In genomic region chrX:38327007-38327774, GRCh38 we compare ENCODE assay signal across 1 cellular context.
TF ChIP-seq lines count a peak whose summit lies in the region.

A gene with protein sequence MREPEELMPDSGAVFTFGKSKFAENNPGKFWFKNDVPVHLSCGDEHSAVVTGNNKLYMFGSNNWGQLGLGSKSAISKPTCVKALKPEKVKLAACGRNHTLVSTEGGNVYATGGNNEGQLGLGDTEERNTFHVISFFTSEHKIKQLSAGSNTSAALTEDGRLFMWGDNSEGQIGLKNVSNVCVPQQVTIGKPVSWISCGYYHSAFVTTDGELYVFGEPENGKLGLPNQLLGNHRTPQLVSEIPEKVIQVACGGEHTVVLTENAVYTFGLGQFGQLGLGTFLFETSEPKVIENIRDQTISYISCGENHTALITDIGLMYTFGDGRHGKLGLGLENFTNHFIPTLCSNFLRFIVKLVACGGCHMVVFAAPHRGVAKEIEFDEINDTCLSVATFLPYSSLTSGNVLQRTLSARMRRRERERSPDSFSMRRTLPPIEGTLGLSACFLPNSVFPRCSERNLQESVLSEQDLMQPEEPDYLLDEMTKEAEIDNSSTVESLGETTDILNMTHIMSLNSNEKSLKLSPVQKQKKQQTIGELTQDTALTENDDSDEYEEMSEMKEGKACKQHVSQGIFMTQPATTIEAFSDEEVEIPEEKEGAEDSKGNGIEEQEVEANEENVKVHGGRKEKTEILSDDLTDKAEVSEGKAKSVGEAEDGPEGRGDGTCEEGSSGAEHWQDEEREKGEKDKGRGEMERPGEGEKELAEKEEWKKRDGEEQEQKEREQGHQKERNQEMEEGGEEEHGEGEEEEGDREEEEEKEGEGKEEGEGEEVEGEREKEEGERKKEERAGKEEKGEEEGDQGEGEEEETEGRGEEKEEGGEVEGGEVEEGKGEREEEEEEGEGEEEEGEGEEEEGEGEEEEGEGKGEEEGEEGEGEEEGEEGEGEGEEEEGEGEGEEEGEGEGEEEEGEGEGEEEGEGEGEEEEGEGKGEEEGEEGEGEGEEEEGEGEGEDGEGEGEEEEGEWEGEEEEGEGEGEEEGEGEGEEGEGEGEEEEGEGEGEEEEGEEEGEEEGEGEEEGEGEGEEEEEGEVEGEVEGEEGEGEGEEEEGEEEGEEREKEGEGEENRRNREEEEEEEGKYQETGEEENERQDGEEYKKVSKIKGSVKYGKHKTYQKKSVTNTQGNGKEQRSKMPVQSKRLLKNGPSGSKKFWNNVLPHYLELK (minus strand): TSS chrX:38327509. CDS start chrX:38327367, 142 bp downstream.

TF ChIP-seq in K562, 482 proteins besides CTCF, POLR2A, EP300 and RAD21 (continued from another document and continues in another):
- TF ChIP-seq, protein P1, sequence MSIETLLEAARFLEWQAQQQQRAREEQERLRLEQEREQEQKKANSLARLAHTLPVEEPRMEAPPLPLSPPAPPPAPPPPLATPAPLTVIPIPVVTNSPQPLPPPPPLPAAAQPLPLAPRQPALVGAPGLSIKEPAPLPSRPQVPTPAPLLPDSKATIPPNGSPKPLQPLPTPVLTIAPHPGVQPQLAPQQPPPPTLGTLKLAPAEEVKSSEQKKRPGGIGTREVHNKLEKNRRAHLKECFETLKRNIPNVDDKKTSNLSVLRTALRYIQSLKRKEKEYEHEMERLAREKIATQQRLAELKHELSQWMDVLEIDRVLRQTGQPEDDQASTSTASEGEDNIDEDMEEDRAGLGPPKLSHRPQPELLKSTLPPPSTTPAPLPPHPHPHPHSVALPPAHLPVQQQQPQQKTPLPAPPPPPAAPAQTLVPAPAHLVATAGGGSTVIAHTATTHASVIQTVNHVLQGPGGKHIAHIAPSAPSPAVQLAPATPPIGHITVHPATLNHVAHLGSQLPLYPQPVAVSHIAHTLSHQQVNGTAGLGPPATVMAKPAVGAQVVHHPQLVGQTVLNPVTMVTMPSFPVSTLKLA (conservative IDR thresholded peaks at IDR 0.05) = peak; percentile 90 to 96
- TF ChIP-seq CCNT2 (IDR thresholded peaks at IDR 0.05; ENCODE audit: borderline replicate concordance, extremely low read depth, insufficient read length, low read depth, low read length) = no peak
- TF ChIP-seq MTA2 (IDR thresholded peaks at IDR 0.05; ENCODE audit: low read depth) = no peak
- no peak for TF ChIP-seq E2F8 (IDR thresholded peaks at IDR 0.05; ENCODE audit: low read depth, partially characterized antibody)
- TF ChIP-seq, protein P2, sequence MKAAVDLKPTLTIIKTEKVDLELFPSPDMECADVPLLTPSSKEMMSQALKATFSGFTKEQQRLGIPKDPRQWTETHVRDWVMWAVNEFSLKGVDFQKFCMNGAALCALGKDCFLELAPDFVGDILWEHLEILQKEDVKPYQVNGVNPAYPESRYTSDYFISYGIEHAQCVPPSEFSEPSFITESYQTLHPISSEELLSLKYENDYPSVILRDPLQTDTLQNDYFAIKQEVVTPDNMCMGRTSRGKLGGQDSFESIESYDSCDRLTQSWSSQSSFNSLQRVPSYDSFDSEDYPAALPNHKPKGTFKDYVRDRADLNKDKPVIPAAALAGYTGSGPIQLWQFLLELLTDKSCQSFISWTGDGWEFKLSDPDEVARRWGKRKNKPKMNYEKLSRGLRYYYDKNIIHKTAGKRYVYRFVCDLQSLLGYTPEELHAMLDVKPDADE (conservative IDR thresholded peaks at IDR 0.05; ENCODE audit: control insufficient read depth, low read depth, low read length) = peak; percentile 21; the same call in 1 of the 2 replicates
- no peak for TF ChIP-seq SMARCC2 (IDR thresholded peaks at IDR 0.05; ENCODE audit: low read depth)
- TF ChIP-seq FOSL1 (tag; conservative IDR thresholded peaks at IDR 0.05) = no peak
- no peak for TF ChIP-seq ZNF165 (CRISPR knock-in tag; IDR thresholded peaks at IDR 0.05; ENCODE audit: borderline replicate concordance)
- no peak for TF ChIP-seq ZBTB5 (IDR thresholded peaks at IDR 0.05)
- TF ChIP-seq DACH1 (IDR thresholded peaks at IDR 0.05; ENCODE audit: partially characterized antibody) = no peak
- no peak for TF ChIP-seq SMARCE1 (IDR thresholded peaks at IDR 0.05)
- TF ChIP-seq KLF16 (IDR thresholded peaks at IDR 0.05) = peak; percentile 76
- no peak for TF ChIP-seq BDP1 (IDR thresholded peaks at IDR 0.05; ENCODE audit: insufficient read depth, insufficient read length)
- TF ChIP-seq HSF4 (CRISPR knock-in tag; IDR thresholded peaks at IDR 0.05; ENCODE audit: borderline replicate concordance) = no peak
- TF ChIP-seq ZNF639 (CRISPR knock-in tag; conservative IDR thresholded peaks at IDR 0.05 in 1 of 2, IDR thresholded peaks at IDR 0.05 in 1 of 2) = no peak
- peak; percentile 63; the same call in 1 of the 2 replicates for TF ChIP-seq TOE1 (IDR thresholded peaks at IDR 0.05; ENCODE audit: borderline replicate concordance)
- TF ChIP-seq TOE1 (CRISPR knock-in tag; IDR thresholded peaks at IDR 0.05; ENCODE audit: borderline replicate concordance, low read depth) = no peak
- TF ChIP-seq TAF7 (tag; IDR thresholded peaks at IDR 0.05) = no peak
- no peak for TF ChIP-seq MCM2 (IDR thresholded peaks at IDR 0.05; ENCODE audit: low read depth)
- TF ChIP-seq HNRNPUL1 (IDR thresholded peaks at IDR 0.05; ENCODE audit: low read length) = no peak
- TF ChIP-seq POLR3G (IDR thresholded peaks at IDR 0.05; ENCODE audit: extremely low read depth, insufficient read length, insufficient replicate concordance) = no peak
- no peak for TF ChIP-seq ZNF146 (CRISPR knock-in tag; IDR thresholded peaks at IDR 0.05; ENCODE audit: unreplicated experiment)
- no peak for TF ChIP-seq MCM3 (IDR thresholded peaks at IDR 0.05)
- TF ChIP-seq PHF20 (IDR thresholded peaks at IDR 0.05; ENCODE audit: partially characterized antibody) = peak; percentile 52
- no peak for TF ChIP-seq KLF13 (tag; IDR thresholded peaks at IDR 0.05; ENCODE audit: borderline replicate concordance, low read depth)
- TF ChIP-seq ZFP91 (CRISPR knock-in tag; IDR thresholded peaks at IDR 0.05) = no peak
- no peak for TF ChIP-seq GATAD2B (IDR thresholded peaks at IDR 0.05; ENCODE audit: borderline replicate concordance)
- no peak for TF ChIP-seq RREB1 (CRISPR knock-in tag; IDR thresholded peaks at IDR 0.05)
- no peak for TF ChIP-seq E2F1 (CRISPR knock-in tag; IDR thresholded peaks at IDR 0.05)
- TF ChIP-seq MTF1 (CRISPR knock-in tag; IDR thresholded peaks at IDR 0.05; ENCODE audit: borderline replicate concordance) = no peak
- no peak for TF ChIP-seq XRCC3 (IDR thresholded peaks at IDR 0.05)
- peak; percentile 91 for TF ChIP-seq RFX1 (IDR thresholded peaks at IDR 0.05)
- TF ChIP-seq ZNF830 (CRISPR knock-in tag; IDR thresholded peaks at IDR 0.05) = no peak
